ENCODE assay signal across 8 cellular contexts in genomic region chr1:223748773-223749733, GRCh38. TPM values are rescaled to one million over a fixed set of nuclear protein-coding genes. Genes with fewer than 3 reads are reported as not detected.
DNase-seq lines count a peak whose midpoint lies in the region; ATAC-seq and TF ChIP-seq lines count a peak whose summit lies in the region.

No MANE protein-coding gene starts in this region.

- H3K9me3 Mint-ChIP-seq in activated CD4-positive, alpha-beta T cell treated with anti-CD3 and anti-CD28 coated beads for 36 hours (ENCODE audit: low read depth), result no peaks in the 10 kb centered on the region

- TF ChIP-seq EP300 in Ishikawa (IDR thresholded peaks at IDR 0.05; ENCODE audit: borderline replicate concordance), result no peak

- H3K9me3 ChIP-seq in BE2C, result no peaks in the 10 kb centered on the region

- H3K4me3 ChIP-seq in BE2C (ENCODE audit: low read depth, low read length) (peak overlapping the region; percentile 70), choroid plexus epithelial cell (ENCODE audit: low read depth, low read length) (peak overlapping the region; percentile 57)

- peak overlapping the region; percentile 53 for H3K4me3 Mint-ChIP-seq in activated CD4-positive, alpha-beta T cell treated with anti-CD3 and anti-CD28 coated beads for 36 hours

- H3K27me3 ChIP-seq in BE2C (no peaks in the 10 kb centered on the region), layer of hippocampus (ENCODE audit: control insufficient read depth, insufficient read depth, low read length) (no peaks in the 10 kb centered on the region)

- H3K36me3 ChIP-seq in BE2C, result peaks cover 7% of the 10 kb centered on the region

- H3K4me1 ChIP-seq in BE2C, result no peaks in the 10 kb centered on the region; the same call in 1 of the 2 replicates

- H3K27me3 Mint-ChIP-seq in activated CD4-positive, alpha-beta T cell treated with anti-CD3 and anti-CD28 coated beads for 36 hours, result no peaks in the 10 kb centered on the region

- CTCF ChIA-PET in activated CD4-positive, alpha-beta T cell treated with anti-CD3 and anti-CD28 coated beads for 36 hours (lab: Charles Lee), result interaction anchor here (0.5 to 6.4 kb wide), 38 partner anchors 8 to 505 kb away, joined by 3 to 95 read pairs (median 4); partner anchors contain the start of gene CAPN2

- POLR2A ChIA-PET in activated CD4-positive, alpha-beta T cell treated with anti-CD3 and anti-CD28 coated beads for 36 hours (lab: Charles Lee), result interaction anchor here (0.9 to 1.5 kb wide), 2 partner anchors 26 to 48 kb away, joined by 3 to 4 read pairs; no protein-coding TSS in a partner anchor

- H3K27ac ChIP-seq in layer of hippocampus (ENCODE audit: low read depth, low read length), result peak overlapping the region; percentile 56

- H3K4me1 Mint-ChIP-seq in activated CD4-positive, alpha-beta T cell treated with anti-CD3 and anti-CD28 coated beads for 36 hours, result peaks cover 14% of the 10 kb centered on the region

- peak; percentile 88 for ATAC-seq in GM19452 (IDR thresholded peaks at IDR 0.05; ENCODE audit: unreplicated experiment)
- peak; percentile 70 for ATAC-seq in activated CD4-positive, alpha-beta T cell treated with anti-CD3 and anti-CD28 coated beads for 36 hours
- ATAC-seq in GM21576 (IDR thresholded peaks at IDR 0.05; ENCODE audit: unreplicated experiment), result no peak

- intact Hi-C loops in activated CD4-positive, alpha-beta T cell treated with anti-CD3 and anti-CD28 coated beads for 36 hours (cut with DNase I, micrococcal nuclease), result loop anchor here (1.0 to 5.0 kb wide), 5 partner anchors 22 to 217 kb away; partner anchors contain the start of gene CAPN2 (in 1 of the 2)

- H3K27ac Mint-ChIP-seq in activated CD4-positive, alpha-beta T cell treated with anti-CD3 and anti-CD28 coated beads for 36 hours, result no peak overlapping the region

- peaks cover 29% of the 10 kb centered on the region for H3K36me3 Mint-ChIP-seq in activated CD4-positive, alpha-beta T cell treated with anti-CD3 and anti-CD28 coated beads for 36 hours (ENCODE audit: low read depth)

- peak; percentile 52; the same call in 1 of the 2 replicates for TF ChIP-seq RAD21 in Ishikawa (IDR thresholded peaks at IDR 0.05; ENCODE audit: low read depth)

- TF ChIP-seq CTCF in BE2C (IDR thresholded peaks at IDR 0.05; ENCODE audit: low read depth, low read length) (peak; percentile 95), choroid plexus epithelial cell (conservative IDR thresholded peaks at IDR 0.05; ENCODE audit: low read depth, low read length) (peak; percentile 73)

- DNase-seq in BE2C (peak; percentile 65), choroid plexus epithelial cell (ENCODE audit: low read depth) (peak; percentile 68)
- DNase-seq in activated CD4-positive, alpha-beta T cell treated with anti-CD3 and anti-CD28 coated beads for 36 hours, result peak; percentile 78
- peak; percentile 32 to 55 (median 48) for DNase-seq in stimulated activated CD4-positive, alpha-beta T cell treated with anti-CD3 and anti-CD28 coated beads, Interleukin-1b, Interleukin-23, amount 100 ng/mL, for 24 hours (ENCODE audit: low read depth in 4 of 4, low spot score in 1 of 4)

TF ChIP-seq in Ishikawa, 13 proteins besides CTCF, POLR2A, EP300 and RAD21:
- TF ChIP-seq NFIC (IDR thresholded peaks at IDR 0.05) (no peak), ZBTB7A (IDR thresholded peaks at IDR 0.05; ENCODE audit: low read depth) (no peak), TCF12 (IDR thresholded peaks at IDR 0.05; ENCODE audit: low read depth) (no peak), FOXM1 (IDR thresholded peaks at IDR 0.05; ENCODE audit: borderline replicate concordance, low read depth) (no peak), TEAD4 (IDR thresholded peaks at IDR 0.05) (no peak), USF1 (IDR thresholded peaks at IDR 0.05) (no peak), EGR1 (IDR thresholded peaks at IDR 0.05) (no peak), CREB1 (IDR thresholded peaks at IDR 0.05; ENCODE audit: low read depth) (no peak)

RNA-seq across cellular contexts. Expression of gene CAPN2, which starts 36.7 kb away (rescaled TPM):
- 66.5 TPM for polyA plus RNA-seq in BE2C (2012; ENCODE audit: insufficient read depth, insufficient read length, low read depth)
- total RNA-seq in activated CD4-positive, alpha-beta T cell treated with anti-CD3 and anti-CD28 coated beads for 36 hours, result 10 to 100 TPM; 31.1 to 33.1 TPM
